8 cellular contexts compared by ENCODE assay signal in genomic region chr16:14309001-14309886, GRCh38.
DNase-seq lines count a peak whose midpoint lies in the region; ATAC-seq, FAIRE-seq and TF ChIP-seq lines count a peak whose summit lies in the region.

No MANE protein-coding gene starts in this region.

- H4K20me1 ChIP-seq in KMS-11 (ENCODE audit: insufficient read depth) = peaks cover 3% of the 10 kb centered on the region; the same call in 1 of the 2 replicates

- no CpG with 5 or more reads among the region's 26 CpGs for WGBS in trophoblast cell (ENCODE audit: extremely low coverage, insufficient coverage, insufficient read length)
- 60 to 69% methylated on average over 26 of the region's 26 CpGs for WGBS in testis, 2 donors

- H3K4me2 ChIP-seq in KMS-11 = peak overlapping the region; percentile 85
- H3K4me2 ChIP-seq in trophoblast cell (ENCODE audit: low read length) = peak overlapping the region; percentile 58

- H3K9ac ChIP-seq in KMS-11 (peak overlapping the region; percentile 91; the same call in 1 of the 2 replicates), trophoblast cell (ENCODE audit: low read length) (no peak overlapping the region)

- peaks cover 94% of the 10 kb centered on the region for H3K4me1 ChIP-seq in KMS-11 (ENCODE audit: low read depth, poor library complexity, severe bottlenecking)
- H3K4me1 ChIP-seq in trophoblast cell (ENCODE audit: control insufficient read depth in 1 of 2, insufficient read depth in 2 of 2, low read length in 2 of 2) = peaks cover 38 to 45% of the 10 kb centered on the region in 2 experiments
- peaks cover 3% of the 10 kb centered on the region for H3K4me1 ChIP-seq in testis

- no peak overlapping the region for H3K23ac ChIP-seq in trophoblast cell (ENCODE audit: low read length)

- no peak overlapping the region for H3K4ac ChIP-seq in trophoblast cell (ENCODE audit: low read depth, low read length)

- no peak for ATAC-seq in HG03342 (IDR thresholded peaks at IDR 0.05; ENCODE audit: unreplicated experiment)

- peaks cover 100% of the 10 kb centered on the region for H3K79me2 ChIP-seq in KMS-11 (ENCODE audit: insufficient read depth, low read depth)
- peaks cover 9% of the 10 kb centered on the region for H3K79me2 ChIP-seq in trophoblast cell (ENCODE audit: control insufficient read depth, insufficient read depth, low read length, poor library complexity)

- H3K4me3 ChIP-seq in KMS-11 (IDR thresholded peaks at IDR 0.05; ENCODE audit: insufficient read depth, low read depth, low read length) = no peak overlapping the region
- no peak overlapping the region for H3K4me3 ChIP-seq in brain microvascular endothelial cell (ENCODE audit: low read depth, low read length)
- no peak overlapping the region for H3K4me3 ChIP-seq in trophoblast cell (ENCODE audit: low read depth, low read length)
- no peak overlapping the region for H3K4me3 ChIP-seq in testis

- peak overlapping the region; percentile 76 for H3K18ac ChIP-seq in trophoblast cell (ENCODE audit: low read length)

- peak overlapping the region; percentile 70 for H2BK120ac ChIP-seq in trophoblast cell (ENCODE audit: insufficient read depth, low read length, poor library complexity)

- H2AK5ac ChIP-seq in trophoblast cell (ENCODE audit: low read length) = peak overlapping the region; percentile 49

- H3K79me1 ChIP-seq in trophoblast cell (ENCODE audit: low read length) = peaks cover 32% of the 10 kb centered on the region

- in situ Hi-C loops in brain microvascular endothelial cell (cut with HindIII; ENCODE audit: low pct_ligation_motif_present, low sequenced_read_pairs) = no loop called here

- H4K12ac ChIP-seq in trophoblast cell (ENCODE audit: low read depth, low read length) = no peak overlapping the region

- peak overlapping the region; percentile 67 for H4K8ac ChIP-seq in trophoblast cell (ENCODE audit: low read depth, low read length)

- peak overlapping the region; percentile 61 for H2BK5ac ChIP-seq in trophoblast cell (ENCODE audit: low read depth, low read length, poor library complexity)

- H3K36me3 ChIP-seq in KMS-11 (ENCODE audit: insufficient read depth) = no peaks in the 10 kb centered on the region
- H3K36me3 ChIP-seq in brain microvascular endothelial cell (replicated peaks) = no peaks in the 10 kb centered on the region
- H3K36me3 ChIP-seq in trophoblast cell (ENCODE audit: control insufficient read depth in 1 of 2, insufficient read depth in 2 of 2, low read length in 2 of 2) = no peaks in the 10 kb centered on the region
- H3K36me3 ChIP-seq in testis (ENCODE audit: low read depth, missing control alignments) = no peaks in the 10 kb centered on the region

- no peak for FAIRE-seq in urothelium cell line (lab: Jason Lieb, UNC)

- intact Hi-C loops in testis (cut with DNase I; ENCODE audit: low total_unique reads) = no loop called here

- peak overlapping the region; percentile 82 for H2BK12ac ChIP-seq in trophoblast cell (ENCODE audit: low read length)

- H3K9me3 ChIP-seq in trophoblast cell (ENCODE audit: insufficient read depth, low read depth, low read length) (no peaks in the 10 kb centered on the region), testis (no peaks in the 10 kb centered on the region)

- H3K14ac ChIP-seq in trophoblast cell (ENCODE audit: low read length) = peak overlapping the region; percentile 41

- H3K27ac ChIP-seq in KMS-11 = peak overlapping the region; percentile 81
- H3K27ac ChIP-seq in brain microvascular endothelial cell = no peak overlapping the region
- H3K27ac ChIP-seq in trophoblast cell (ENCODE audit: low read depth, low read length) = peak overlapping the region; percentile 90
- H3K27ac ChIP-seq in testis = no peak overlapping the region

- H3K27me3 ChIP-seq in KMS-11 (ENCODE audit: insufficient read depth, low read depth) (no peaks in the 10 kb centered on the region), brain microvascular endothelial cell (replicated peaks) (no peaks in the 10 kb centered on the region), trophoblast cell (ENCODE audit: insufficient read depth, low read length) (no peaks in the 10 kb centered on the region), testis (no peaks in the 10 kb centered on the region)

- no peak for TF ChIP-seq CTCF in KMS-11 (conservative IDR thresholded peaks at IDR 0.05; ENCODE audit: low read depth, low read length)
- peak; percentile 38 for TF ChIP-seq CTCF in brain microvascular endothelial cell (IDR thresholded peaks at IDR 0.05; ENCODE audit: low read depth, low read length, missing control alignments)
- TF ChIP-seq CTCF in testis (IDR thresholded peaks at IDR 0.05) = no peak

- DNase-seq in EL (peak; percentile 53), brain microvascular endothelial cell (no peak), trophoblast cell (peak; percentile 96 to 97), NCI-H2081 (lab: John Stamatoyannopoulos, UW) (no peak), urothelium cell line (ENCODE audit: low spot score) (no peak), testis (no peak)

- no peak for TF ChIP-seq POLR2A in testis (IDR thresholded peaks at IDR 0.05)

- no peak overlapping the region for H2AFZ ChIP-seq in KMS-11 (ENCODE audit: low read depth)
- H2AFZ ChIP-seq in trophoblast cell (ENCODE audit: insufficient read depth, low read length, poor library complexity) = peak overlapping the region; percentile 50

- peak overlapping the region; percentile 75 for H4K91ac ChIP-seq in trophoblast cell (ENCODE audit: low read depth, low read length)

Comparison
In these comparisons a context has a peak if more than half of its experiments do, and no peak if none do; other contexts are left out.
1. DNase-seq: peak in EL (single experiment) and trophoblast cell (2 of 2); none in brain microvascular endothelial cell (single experiment), NCI-H2081 (0 of 2), urothelium cell line (single experiment) and testis (single experiment).
2. H3K27ac ChIP-seq: peak in KMS-11 (single experiment) and trophoblast cell (single experiment); none in brain microvascular endothelial cell (single experiment) and testis (0 of 2).